9 cellular contexts compared by ENCODE assay signal in the genomic region with DNA sequence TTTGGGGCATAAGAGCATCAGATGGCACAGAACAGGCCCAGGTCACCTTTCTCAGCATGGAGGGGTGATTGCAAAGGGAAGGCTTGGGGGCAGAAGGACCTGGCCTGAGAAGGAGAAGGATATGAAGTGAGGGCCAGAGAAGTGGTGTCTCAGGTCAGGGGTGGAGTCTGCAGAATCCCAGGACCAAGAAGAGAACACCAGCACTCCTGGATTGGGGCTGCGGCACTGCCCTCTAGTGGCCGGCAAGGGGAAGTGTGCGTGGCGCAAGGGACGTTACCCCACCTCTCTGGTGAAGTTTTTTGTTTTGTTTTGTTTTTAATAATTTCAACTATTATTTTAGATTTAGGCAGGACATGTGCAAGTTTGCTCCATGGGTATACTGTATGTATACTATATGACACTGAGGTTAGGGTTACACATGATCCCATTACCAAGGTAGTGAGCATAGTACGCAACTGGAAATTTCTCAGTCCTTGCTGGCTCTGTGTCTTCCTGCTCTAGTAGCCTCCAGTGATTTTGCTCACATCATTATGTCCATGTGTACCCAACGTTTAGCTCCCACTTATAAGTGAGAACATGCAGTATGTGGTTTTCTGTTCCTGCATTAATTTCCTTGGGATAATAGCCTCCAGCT.
A peak's percentile ranks its signal among the peaks of the same experiment; 100 is the strongest.
DNase-seq lines count a peak whose midpoint lies in the region; ATAC-seq, FAIRE-seq and TF ChIP-seq lines count a peak whose summit lies in the region.
"Had no signal": no experiment of that assay in that cellular context is flagged by ENCODE, and none has a peak within 500 bp of the region (broad histone marks: within the 10 kb centered on the region; RNA-seq: fewer than 3 reads in every experiment).

No MANE protein-coding gene starts in this region.

- FAIRE-seq in astrocyte (lab: Jason Lieb, UNC), result no peak

- H3K9me3 ChIP-seq in astrocyte (ENCODE audit: insufficient read depth, low read depth, low read length) (no peaks in the 10 kb centered on the region), mucosa of descending colon (no peaks in the 10 kb centered on the region)
- H3K9me3 ChIP-seq: BLaER1 treated with 17β-estradiol and CSF1 and Interleukin-3, amounts not matched to agents 10 nM and 100 nM had no signal

- H2AFZ ChIP-seq in astrocyte (ENCODE audit: low read depth, low read length), result no peak overlapping the region

- H3K27ac ChIP-seq in astrocyte (ENCODE audit: low read depth, low read length), result no peak overlapping the region
- H3K27ac ChIP-seq: BLaER1 treated with 17β-estradiol and CSF1 and Interleukin-3, amounts not matched to agents 10 nM and 100 nM had no signal

- peak; percentile 88 for ATAC-seq in GM21360 (IDR thresholded peaks at IDR 0.05; ENCODE audit: unreplicated experiment)
- peak; percentile 70 for ATAC-seq in HG03520 (IDR thresholded peaks at IDR 0.05; ENCODE audit: unreplicated experiment)
- ATAC-seq in mucosa of descending colon, result peak; percentile 70

- no peak overlapping the region for H3K4me3 Mint-ChIP-seq in astrocyte (ENCODE audit: unreplicated experiment)

- no peak overlapping the region for H3K4me3 ChIP-seq in astrocyte (ENCODE audit: insufficient read depth, low read depth, low read length)
- H3K4me3 ChIP-seq in mucosa of descending colon, result no peak overlapping the region
- H3K4me3 ChIP-seq: BLaER1 treated with 17β-estradiol and CSF1 and Interleukin-3, amounts not matched to agents 10 nM and 100 nM had no signal

- peaks cover 4% of the 10 kb centered on the region for H3K9me3 Mint-ChIP-seq in astrocyte (ENCODE audit: unreplicated experiment)

- H3K36me3 Mint-ChIP-seq in astrocyte (ENCODE audit: low read depth, unreplicated experiment), result no peaks in the 10 kb centered on the region

- peak; percentile 53 for TF ChIP-seq CTCF in astrocyte (IDR thresholded peaks at IDR 0.05; ENCODE audit: insufficient read depth, low read depth, low read length)
- TF ChIP-seq CTCF in mucosa of descending colon (IDR thresholded peaks at IDR 0.05), result peak; percentile 62

- no peaks in the 10 kb centered on the region for H3K27me3 ChIP-seq in astrocyte (ENCODE audit: insufficient read depth, low read length)
- H3K27me3 ChIP-seq: BLaER1 treated with 17β-estradiol and CSF1 and Interleukin-3, amounts not matched to agents 10 nM and 100 nM had no signal

- H3K27me3 Mint-ChIP-seq in astrocyte (ENCODE audit: low read depth, unreplicated experiment), result no peaks in the 10 kb centered on the region

- H3K27ac Mint-ChIP-seq in astrocyte (ENCODE audit: unreplicated experiment), result no peak overlapping the region

- H3K4me1 Mint-ChIP-seq in astrocyte (ENCODE audit: low read depth, unreplicated experiment), result no peaks in the 10 kb centered on the region

- no peak overlapping the region for H3K9ac ChIP-seq in astrocyte (ENCODE audit: low read length)
- H3K9ac ChIP-seq: BLaER1 treated with 17β-estradiol and CSF1 and Interleukin-3, amounts not matched to agents 10 nM and 100 nM had no signal

- H3K36me3 ChIP-seq in astrocyte (ENCODE audit: insufficient read depth, low read length) (no peaks in the 10 kb centered on the region), mucosa of descending colon (ENCODE audit: low read depth) (no peaks in the 10 kb centered on the region)
- H3K36me3 ChIP-seq: BLaER1 treated with 17β-estradiol and CSF1 and Interleukin-3, amounts not matched to agents 10 nM and 100 nM had no signal

- intact Hi-C loops in mucosa of descending colon (cut with DNase I, micrococcal nuclease), result no loop called here

- H3K4me2 ChIP-seq in astrocyte (ENCODE audit: low read length), result no peak overlapping the region
- H3K4me2 ChIP-seq: BLaER1 treated with 17β-estradiol and CSF1 and Interleukin-3, amounts not matched to agents 10 nM and 100 nM had no signal

- DNase-seq in NCI-H748 (lab: John Stamatoyannopoulos, UW; ENCODE audit: unreplicated experiment) (peak; percentile 20), NCI-H748 treated with DMSO at 0.1 percent for 48 hours (lab: John Stamatoyannopoulos, UW) (no peak), astrocyte (ENCODE audit: low read depth) (no peak), mucosa of descending colon (peak in 2 of 3 donors; percentile 17 to 44)
- no peak for DNase-seq in stimulated activated CD4-positive, alpha-beta T cell treated with anti-CD3 and anti-CD28 coated beads, Interleukin-4, amount 100 ng/mL, for 4 hours
- DNase-seq in activated naive CD4-positive, alpha-beta T cell treated with Interleukin-2 at 50 U/mL for 16 hours, result no peak

- H4K20me1 ChIP-seq in astrocyte (ENCODE audit: insufficient read depth, low read length), result no peaks in the 10 kb centered on the region
- H4K20me1 ChIP-seq: BLaER1 treated with 17β-estradiol and CSF1 and Interleukin-3, amounts not matched to agents 10 nM and 100 nM had no signal

- H3K4me1 ChIP-seq in astrocyte (ENCODE audit: insufficient read depth, low read length) (no peaks in the 10 kb centered on the region), mucosa of descending colon (ENCODE audit: low read depth) (no peaks in the 10 kb centered on the region)
- H3K4me1 ChIP-seq: BLaER1 treated with 17β-estradiol and CSF1 and Interleukin-3, amounts not matched to agents 10 nM and 100 nM had no signal

- no peaks in the 10 kb centered on the region for H3K79me2 ChIP-seq in astrocyte (ENCODE audit: insufficient read depth, low read length)

Comparison
In these comparisons a context has a peak if more than half of its experiments do, and no peak if none do; other contexts are left out.
1. DNase-seq: peak in NCI-H748 (single experiment) and mucosa of descending colon (2 of 3); none in NCI-H748 treated with DMSO at 0.1 percent for 48 hours (single experiment), astrocyte (single experiment), stimulated activated CD4-positive, alpha-beta T cell treated with anti-CD3 and anti-CD28 coated beads, Interleukin-4, amount 100 ng/mL, for 4 hours (0 of 2) and activated naive CD4-positive, alpha-beta T cell treated with Interleukin-2 at 50 U/mL for 16 hours (single experiment).
2. Peak in every context shown above with its lines, with median percentiles within 50 percentile points of each other: ATAC-seq.